9 cellular contexts compared by ENCODE assay signal in genomic region chr7:157568785-157569584, GRCh38.
DNase-seq lines count a peak whose midpoint lies in the region; ATAC-seq and TF ChIP-seq lines count a peak whose summit lies in the region.
"Had no signal": no experiment of that assay in that cellular context is flagged by ENCODE, and none has a peak within 500 bp of the region (broad histone marks: within the 10 kb centered on the region; RNA-seq: fewer than 3 reads in every experiment).

No MANE protein-coding gene starts in this region.

- H3K27ac Mint-ChIP-seq in chondrocyte (ENCODE audit: unreplicated experiment) = peak overlapping the region; percentile 45

- ATAC-seq in HG02623 (IDR thresholded peaks at IDR 0.05; ENCODE audit: unreplicated experiment) = no peak

- peak overlapping the region in 1 of 2 donors; percentile 10 for H3K27ac ChIP-seq in liver (ENCODE audit: low read depth in 1 of 2, low read length in 2 of 2)
- H3K27ac ChIP-seq: cardiac muscle cell had no signal

- H3K9ac ChIP-seq in liver (ENCODE audit: low read depth in 1 of 2, low read length in 2 of 2) = no peak overlapping the region

- H3K9me3 Mint-ChIP-seq in chondrocyte (ENCODE audit: low read depth) = no peaks in the 10 kb centered on the region

- no peaks in the 10 kb centered on the region for H3K36me3 Mint-ChIP-seq in chondrocyte (ENCODE audit: low read depth)

- H3K4me1 Mint-ChIP-seq in chondrocyte (ENCODE audit: low read depth) = peaks cover 27% of the 10 kb centered on the region

- peak; percentile 50 for DNase-seq in GM19238 (ENCODE audit: insufficient read length, low spot score)
- peak; percentile 64 for DNase-seq in HT-29 (ENCODE audit: low spot score)
- peak; percentile 53 for DNase-seq in activated CD4-positive, CD25-positive, alpha-beta regulatory T cell treated with anti-CD3 and anti-CD28 coated beads, Interleukin-2, amount 50 U/mL, for 72 hours
- peak; percentile 81 for DNase-seq in chondrocyte (ENCODE audit: low spot score)
- peak; percentile 30 to 41 for DNase-seq in stimulated activated CD4-positive, alpha-beta T cell treated with anti-CD3 and anti-CD28 coated beads, Interleukin-2, amount 100 ng/mL, for 48 hours
- no peak for DNase-seq in NCI-H226

- H3K4me3 Mint-ChIP-seq in chondrocyte (ENCODE audit: unreplicated experiment) = peak overlapping the region; percentile 90

- peak in 1 of 2 donors; percentile 25 for TF ChIP-seq RAD21 in liver (IDR thresholded peaks at IDR 0.05)

- peaks cover 0 to 5% (median 0%) of the 10 kb centered on the region in 4 donors for H3K4me1 ChIP-seq in liver (ENCODE audit: control insufficient read depth in 4 of 4, insufficient read depth in 4 of 4, low read length in 3 of 4)

- H3K4me3 ChIP-seq in liver (ENCODE audit: low read depth in 1 of 3, low read length in 3 of 3) = peak overlapping the region; percentile 35 to 79 (median 46)
- H3K4me3 ChIP-seq: cardiac muscle cell had no signal

- H3K27me3 Mint-ChIP-seq in chondrocyte (ENCODE audit: low read depth) = peaks cover 2% of the 10 kb centered on the region

- TF ChIP-seq CTCF in chondrocyte (IDR thresholded peaks at IDR 0.05) (no peak), liver (IDR thresholded peaks at IDR 0.05; ENCODE audit: low read depth, low read length, missing input control) (no peak)

- no peaks in the 10 kb centered on the region for H3K9me3 ChIP-seq in liver (ENCODE audit: control insufficient read depth in 4 of 4, low read length in 3 of 4)

- no peaks in the 10 kb centered on the region for H3K36me3 ChIP-seq in liver (ENCODE audit: control insufficient read depth in 4 of 4, insufficient read depth in 3 of 4, low read depth in 1 of 4, low read length in 3 of 4)
- H3K36me3 ChIP-seq: cardiac muscle cell had no signal

- peaks cover 0 to 8% (median 1%) of the 10 kb centered on the region in 4 donors for H3K27me3 ChIP-seq in liver (ENCODE audit: control insufficient read depth in 4 of 4, insufficient read depth in 4 of 4, low read length in 3 of 4)
- H3K27me3 ChIP-seq: cardiac muscle cell had no signal

- WGBS in liver = 24% methylated on average over 34 of the region's 34 CpGs

TF ChIP-seq in liver, 16 proteins besides CTCF, POLR2A, EP300 and RAD21:
- no peak for TF ChIP-seq FOXA1 (IDR thresholded peaks at IDR 0.05)
- no peak for TF ChIP-seq HNF4A (conservative IDR thresholded peaks at IDR 0.05)
- no peak for TF ChIP-seq ZBTB33 (IDR thresholded peaks at IDR 0.05)
- TF ChIP-seq YY1 (IDR thresholded peaks at IDR 0.05) = no peak
- no peak for TF ChIP-seq JUND (IDR thresholded peaks at IDR 0.05)
